Comparison of ENCODE assay signal across 1 cellular context in the genomic region with DNA sequence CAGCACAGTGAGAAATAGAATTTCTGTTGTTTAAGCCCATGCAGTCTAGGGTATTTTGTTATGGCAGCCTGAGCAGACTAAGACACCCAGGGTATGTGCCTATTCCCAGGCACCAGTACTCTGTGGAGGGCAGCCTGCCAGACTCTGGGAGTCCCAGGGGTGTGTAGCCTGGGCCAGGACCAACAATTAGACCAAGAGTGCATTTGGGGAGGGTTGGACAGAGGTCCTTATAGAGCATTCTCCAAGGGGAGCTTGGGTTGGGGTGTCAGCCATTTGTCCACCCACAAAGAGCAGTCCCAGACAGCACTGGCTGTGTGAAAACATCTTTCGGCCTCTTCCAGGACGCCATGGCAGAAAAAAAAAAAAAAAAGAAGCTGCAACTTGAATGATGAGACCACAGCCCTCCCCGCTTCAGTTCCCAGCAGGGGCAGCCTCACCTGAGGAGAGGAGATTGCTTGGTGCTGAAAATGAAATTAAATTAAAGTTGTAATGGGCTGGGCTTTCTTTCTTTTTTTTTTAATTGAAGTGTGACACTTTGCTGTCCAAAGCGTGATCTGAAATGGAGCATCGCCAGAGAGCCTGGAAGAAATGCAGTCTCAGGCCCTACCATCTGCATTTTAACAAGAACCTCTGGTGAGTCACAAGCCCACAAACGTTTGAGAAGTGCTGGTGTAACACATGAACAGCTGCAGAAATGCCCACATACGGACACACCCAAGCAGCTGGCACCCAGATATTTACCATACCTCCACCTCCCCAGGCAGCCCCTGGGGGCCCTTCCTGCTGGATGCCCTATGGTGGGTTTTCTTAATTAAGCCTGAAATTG.
TF ChIP-seq lines count a peak whose summit lies in the region.

No MANE protein-coding gene starts in this region.

TF ChIP-seq in GM23338, 12 proteins besides CTCF, POLR2A, EP300 and RAD21 (continued from another document):
- TF ChIP-seq, protein P1, sequence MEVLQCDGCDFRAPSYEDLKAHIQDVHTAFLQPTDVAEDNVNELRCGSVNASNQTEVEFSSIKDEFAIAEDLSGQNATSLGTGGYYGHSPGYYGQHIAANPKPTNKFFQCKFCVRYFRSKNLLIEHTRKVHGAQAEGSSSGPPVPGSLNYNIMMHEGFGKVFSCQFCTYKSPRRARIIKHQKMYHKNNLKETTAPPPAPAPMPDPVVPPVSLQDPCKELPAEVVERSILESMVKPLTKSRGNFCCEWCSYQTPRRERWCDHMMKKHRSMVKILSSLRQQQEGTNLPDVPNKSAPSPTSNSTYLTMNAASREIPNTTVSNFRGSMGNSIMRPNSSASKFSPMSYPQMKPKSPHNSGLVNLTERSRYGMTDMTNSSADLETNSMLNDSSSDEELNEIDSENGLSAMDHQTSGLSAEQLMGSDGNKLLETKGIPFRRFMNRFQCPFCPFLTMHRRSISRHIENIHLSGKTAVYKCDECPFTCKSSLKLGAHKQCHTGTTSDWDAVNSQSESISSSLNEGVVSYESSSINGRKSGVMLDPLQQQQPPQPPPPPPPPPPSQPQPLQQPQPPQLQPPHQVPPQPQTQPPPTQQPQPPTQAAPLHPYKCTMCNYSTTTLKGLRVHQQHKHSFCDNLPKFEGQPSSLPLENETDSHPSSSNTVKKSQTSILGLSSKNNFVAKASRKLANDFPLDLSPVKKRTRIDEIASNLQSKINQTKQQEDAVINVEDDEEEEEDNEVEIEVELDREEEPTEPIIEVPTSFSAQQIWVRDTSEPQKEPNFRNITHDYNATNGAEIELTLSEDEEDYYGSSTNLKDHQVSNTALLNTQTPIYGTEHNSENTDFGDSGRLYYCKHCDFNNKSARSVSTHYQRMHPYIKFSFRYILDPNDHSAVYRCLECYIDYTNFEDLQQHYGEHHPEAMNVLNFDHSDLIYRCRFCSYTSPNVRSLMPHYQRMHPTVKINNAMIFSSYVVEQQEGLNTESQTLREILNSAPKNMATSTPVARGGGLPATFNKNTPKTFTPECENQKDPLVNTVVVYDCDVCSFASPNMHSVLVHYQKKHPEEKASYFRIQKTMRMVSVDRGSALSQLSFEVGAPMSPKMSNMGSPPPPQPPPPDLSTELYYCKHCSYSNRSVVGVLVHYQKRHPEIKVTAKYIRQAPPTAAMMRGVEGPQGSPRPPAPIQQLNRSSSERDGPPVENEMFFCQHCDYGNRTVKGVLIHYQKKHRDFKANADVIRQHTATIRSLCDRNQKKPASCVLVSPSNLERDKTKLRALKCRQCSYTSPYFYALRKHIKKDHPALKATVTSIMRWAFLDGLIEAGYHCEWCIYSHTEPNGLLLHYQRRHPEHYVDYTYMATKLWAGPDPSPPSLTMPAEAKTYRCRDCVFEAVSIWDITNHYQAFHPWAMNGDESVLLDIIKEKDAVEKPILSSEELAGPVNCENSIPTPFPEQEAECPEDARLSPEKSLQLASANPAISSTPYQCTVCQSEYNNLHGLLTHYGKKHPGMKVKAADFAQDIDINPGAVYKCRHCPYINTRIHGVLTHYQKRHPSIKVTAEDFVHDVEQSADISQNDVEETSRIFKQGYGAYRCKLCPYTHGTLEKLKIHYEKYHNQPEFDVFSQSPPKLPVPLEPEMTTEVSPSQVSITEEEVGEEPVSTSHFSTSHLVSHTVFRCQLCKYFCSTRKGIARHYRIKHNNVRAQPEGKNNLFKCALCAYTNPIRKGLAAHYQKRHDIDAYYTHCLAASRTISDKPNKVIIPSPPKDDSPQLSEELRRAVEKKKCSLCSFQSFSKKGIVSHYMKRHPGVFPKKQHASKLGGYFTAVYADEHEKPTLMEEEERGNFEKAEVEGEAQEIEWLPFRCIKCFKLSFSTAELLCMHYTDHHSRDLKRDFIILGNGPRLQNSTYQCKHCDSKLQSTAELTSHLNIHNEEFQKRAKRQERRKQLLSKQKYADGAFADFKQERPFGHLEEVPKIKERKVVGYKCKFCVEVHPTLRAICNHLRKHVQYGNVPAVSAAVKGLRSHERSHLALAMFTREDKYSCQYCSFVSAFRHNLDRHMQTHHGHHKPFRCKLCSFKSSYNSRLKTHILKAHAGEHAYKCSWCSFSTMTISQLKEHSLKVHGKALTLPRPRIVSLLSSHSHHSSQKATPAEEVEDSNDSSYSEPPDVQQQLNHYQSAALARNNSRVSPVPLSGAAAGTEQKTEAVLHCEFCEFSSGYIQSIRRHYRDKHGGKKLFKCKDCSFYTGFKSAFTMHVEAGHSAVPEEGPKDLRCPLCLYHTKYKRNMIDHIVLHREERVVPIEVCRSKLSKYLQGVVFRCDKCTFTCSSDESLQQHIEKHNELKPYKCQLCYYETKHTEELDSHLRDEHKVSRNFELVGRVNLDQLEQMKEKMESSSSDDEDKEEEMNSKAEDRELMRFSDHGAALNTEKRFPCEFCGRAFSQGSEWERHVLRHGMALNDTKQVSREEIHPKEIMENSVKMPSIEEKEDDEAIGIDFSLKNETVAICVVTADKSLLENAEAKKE (CRISPR knock-in tag; IDR thresholded peaks at IDR 0.05) = no peak
- TF ChIP-seq, protein P2, sequence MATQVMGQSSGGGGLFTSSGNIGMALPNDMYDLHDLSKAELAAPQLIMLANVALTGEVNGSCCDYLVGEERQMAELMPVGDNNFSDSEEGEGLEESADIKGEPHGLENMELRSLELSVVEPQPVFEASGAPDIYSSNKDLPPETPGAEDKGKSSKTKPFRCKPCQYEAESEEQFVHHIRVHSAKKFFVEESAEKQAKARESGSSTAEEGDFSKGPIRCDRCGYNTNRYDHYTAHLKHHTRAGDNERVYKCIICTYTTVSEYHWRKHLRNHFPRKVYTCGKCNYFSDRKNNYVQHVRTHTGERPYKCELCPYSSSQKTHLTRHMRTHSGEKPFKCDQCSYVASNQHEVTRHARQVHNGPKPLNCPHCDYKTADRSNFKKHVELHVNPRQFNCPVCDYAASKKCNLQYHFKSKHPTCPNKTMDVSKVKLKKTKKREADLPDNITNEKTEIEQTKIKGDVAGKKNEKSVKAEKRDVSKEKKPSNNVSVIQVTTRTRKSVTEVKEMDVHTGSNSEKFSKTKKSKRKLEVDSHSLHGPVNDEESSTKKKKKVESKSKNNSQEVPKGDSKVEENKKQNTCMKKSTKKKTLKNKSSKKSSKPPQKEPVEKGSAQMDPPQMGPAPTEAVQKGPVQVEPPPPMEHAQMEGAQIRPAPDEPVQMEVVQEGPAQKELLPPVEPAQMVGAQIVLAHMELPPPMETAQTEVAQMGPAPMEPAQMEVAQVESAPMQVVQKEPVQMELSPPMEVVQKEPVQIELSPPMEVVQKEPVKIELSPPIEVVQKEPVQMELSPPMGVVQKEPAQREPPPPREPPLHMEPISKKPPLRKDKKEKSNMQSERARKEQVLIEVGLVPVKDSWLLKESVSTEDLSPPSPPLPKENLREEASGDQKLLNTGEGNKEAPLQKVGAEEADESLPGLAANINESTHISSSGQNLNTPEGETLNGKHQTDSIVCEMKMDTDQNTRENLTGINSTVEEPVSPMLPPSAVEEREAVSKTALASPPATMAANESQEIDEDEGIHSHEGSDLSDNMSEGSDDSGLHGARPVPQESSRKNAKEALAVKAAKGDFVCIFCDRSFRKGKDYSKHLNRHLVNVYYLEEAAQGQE (IDR thresholded peaks at IDR 0.05; ENCODE audit: unreplicated experiment) = no peak
- TF ChIP-seq ZNF114 (CRISPR knock-in tag; IDR thresholded peaks at IDR 0.05) = no peak
- no peak for TF ChIP-seq ZNF331 (CRISPR knock-in tag; IDR thresholded peaks at IDR 0.05; ENCODE audit: low read depth)
- TF ChIP-seq STAT1 (IDR thresholded peaks at IDR 0.05; ENCODE audit: unreplicated experiment) = no peak
- no peak for TF ChIP-seq EZH2phosphoT487 (IDR thresholded peaks at IDR 0.05; ENCODE audit: unreplicated experiment)
- no peak for TF ChIP-seq JUNB (IDR thresholded peaks at IDR 0.05; ENCODE audit: unreplicated experiment)
- TF ChIP-seq CREB1 (CRISPR knock-in tag; IDR thresholded peaks at IDR 0.05; ENCODE audit: low read depth) = no peak
- TF ChIP-seq EZH2 (IDR thresholded peaks at IDR 0.05; ENCODE audit: low read depth, unreplicated experiment) = no peak
- TF ChIP-seq, protein P3, sequence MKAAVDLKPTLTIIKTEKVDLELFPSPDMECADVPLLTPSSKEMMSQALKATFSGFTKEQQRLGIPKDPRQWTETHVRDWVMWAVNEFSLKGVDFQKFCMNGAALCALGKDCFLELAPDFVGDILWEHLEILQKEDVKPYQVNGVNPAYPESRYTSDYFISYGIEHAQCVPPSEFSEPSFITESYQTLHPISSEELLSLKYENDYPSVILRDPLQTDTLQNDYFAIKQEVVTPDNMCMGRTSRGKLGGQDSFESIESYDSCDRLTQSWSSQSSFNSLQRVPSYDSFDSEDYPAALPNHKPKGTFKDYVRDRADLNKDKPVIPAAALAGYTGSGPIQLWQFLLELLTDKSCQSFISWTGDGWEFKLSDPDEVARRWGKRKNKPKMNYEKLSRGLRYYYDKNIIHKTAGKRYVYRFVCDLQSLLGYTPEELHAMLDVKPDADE (IDR thresholded peaks at IDR 0.05) = no peak
- TF ChIP-seq POLR2AphosphoS5 (IDR thresholded peaks at IDR 0.05; ENCODE audit: low read depth) = no peak
